ENCODE assay signal across 13 cellular contexts in the genomic region with DNA sequence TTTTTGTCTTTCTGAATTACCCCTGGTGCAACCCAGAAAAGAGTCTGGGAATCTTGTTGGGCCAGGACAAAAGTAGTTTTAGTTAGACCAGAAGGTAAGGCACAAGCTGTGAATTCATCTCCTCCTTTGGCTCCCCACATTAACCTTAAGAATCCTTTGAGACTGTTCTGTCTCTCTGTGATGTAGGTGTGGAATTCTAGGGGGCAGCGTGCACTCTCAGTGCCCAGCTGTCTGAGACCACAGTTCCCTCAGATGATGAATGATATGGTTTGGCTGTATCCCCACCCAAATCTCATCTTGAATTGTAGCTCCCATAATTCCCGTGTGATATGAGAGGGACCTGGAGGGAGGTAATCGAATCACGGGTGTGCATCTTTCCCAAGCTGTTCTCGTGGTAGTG. TPM values are rescaled to one million over a fixed set of nuclear protein-coding genes. Genes with fewer than 3 reads are reported as not detected.
A peak's percentile ranks its signal among the peaks of the same experiment; 100 is the strongest.
DNase-seq lines count a peak whose midpoint lies in the region; ATAC-seq, FAIRE-seq and TF ChIP-seq lines count a peak whose summit lies in the region.
"Had no signal": no experiment of that assay in that cellular context is flagged by ENCODE, and none has a peak within 500 bp of the region (broad histone marks: within the 10 kb centered on the region; RNA-seq: fewer than 3 reads in every experiment).

No MANE protein-coding gene starts in this region.

- intact Hi-C loops in PC-9 (cut with micrococcal nuclease; ENCODE audit: unreplicated experiment): loop anchor here (2.0 to 10.0 kb wide), 4 partner anchors 43 to 1990 kb away; a partner anchor contains a TSS
- intact Hi-C loops in left ventricle myocardium superior (cut with micrococcal nuclease): no loop called here

- H3K4me2 ChIP-seq in PC-9: peak overlapping the region; percentile 90

- no peak for ATAC-seq in GM21360 (IDR thresholded peaks at IDR 0.05; ENCODE audit: unreplicated experiment)
- ATAC-seq in left ventricle myocardium superior: no peak

- peaks cover 39% of the 10 kb centered on the region for H3K9me3 Mint-ChIP-seq in T-helper 2 cell treated with Interferon-gamma antibody and Interleukin-4, amounts not matched to agents 5 μg/mL and 100 μg/mL, for 36 hours

- peaks cover 36% of the 10 kb centered on the region for H3K36me3 ChIP-seq in PC-9 (ENCODE audit: low read depth)
- H3K36me3 ChIP-seq: cardiac muscle cell, sigmoid colon had no signal

- H3K27ac Mint-ChIP-seq in T-helper 2 cell treated with Interferon-gamma antibody and Interleukin-4, amounts not matched to agents 5 μg/mL and 100 μg/mL, for 36 hours: no peak overlapping the region

- H3F3A ChIP-seq in PC-9 (ENCODE audit: insufficient read depth, low read depth): no peaks in the 10 kb centered on the region

- no TSS peak for BruUV-seq in PC-9 (replicated peaks; lab: Mats Ljungman, UMichigan)

- no peak for TF ChIP-seq CTCF in PC-9 (conservative IDR thresholded peaks at IDR 0.05)
- TF ChIP-seq CTCF in epithelial cell of esophagus (IDR thresholded peaks at IDR 0.05; ENCODE audit: insufficient read depth, low read depth, low read length, missing control alignments): no peak
- no peak for TF ChIP-seq CTCF in retinal pigment epithelial cell (conservative IDR thresholded peaks at IDR 0.05; ENCODE audit: low read depth, low read length)

- no peaks in the 10 kb centered on the region for H3K27me3 Mint-ChIP-seq in T-helper 2 cell treated with Interferon-gamma antibody and Interleukin-4, amounts not matched to agents 5 μg/mL and 100 μg/mL, for 36 hours (ENCODE audit: low read depth)

- peak overlapping the region; percentile 97 for H3K4me3 Mint-ChIP-seq in T-helper 2 cell treated with Interferon-gamma antibody and Interleukin-4, amounts not matched to agents 5 μg/mL and 100 μg/mL, for 36 hours

- POLR2A ChIA-PET in PC-9 (lab: Charles Lee; ENCODE audit: unreplicated experiment): no interaction called here

- no peak overlapping the region for H2AFZ ChIP-seq in PC-9

- H3K4me1 Mint-ChIP-seq in T-helper 2 cell treated with Interferon-gamma antibody and Interleukin-4, amounts not matched to agents 5 μg/mL and 100 μg/mL, for 36 hours (ENCODE audit: low read depth): peaks cover 16% of the 10 kb centered on the region

- no peaks in the 10 kb centered on the region for H3K9me2 ChIP-seq in PC-9 (ENCODE audit: insufficient read depth)

- no peaks in the 10 kb centered on the region for H3K27me3 ChIP-seq in PC-9 (ENCODE audit: insufficient read depth, low read depth)
- H3K27me3 ChIP-seq: cardiac muscle cell, sigmoid colon had no signal

- peaks cover 40% of the 10 kb centered on the region for H3K9me3 ChIP-seq in PC-9 (ENCODE audit: insufficient read depth, low read depth)
- H3K9me3 ChIP-seq: sigmoid colon had no signal

- peaks cover 51% of the 10 kb centered on the region for H3K36me3 Mint-ChIP-seq in T-helper 2 cell treated with Interferon-gamma antibody and Interleukin-4, amounts not matched to agents 5 μg/mL and 100 μg/mL, for 36 hours (ENCODE audit: low read depth)

- H3K27ac ChIP-seq in PC-9: no peak overlapping the region
- H3K27ac ChIP-seq: WERI-Rb-1 had no signal

- H4K20me1 ChIP-seq in PC-9 (ENCODE audit: insufficient read depth): no peaks in the 10 kb centered on the region

- H3K4me1 ChIP-seq in PC-9 (replicated peaks; ENCODE audit: insufficient read depth): peaks cover 16% of the 10 kb centered on the region

- no peak for FAIRE-seq in urothelium cell line (lab: Jason Lieb, UNC)

- peaks cover 34% of the 10 kb centered on the region for H3K79me2 ChIP-seq in PC-9 (ENCODE audit: low read depth)

- no peak for DNase-seq in T-helper 2 cell treated with Interferon-gamma antibody and Interleukin-4, amounts not matched to agents 5 μg/mL and 100 μg/mL, for 36 hours (ENCODE audit: low spot score)
- DNase-seq in T-helper 2 cell (no peak), PC-9 (no peak), epithelial cell of esophagus (ENCODE audit: low read depth) (no peak), retinal pigment epithelial cell (ENCODE audit: low read depth) (no peak), urothelium cell line (ENCODE audit: low spot score) (no peak), left ventricle myocardium superior (no peak)
- DNase-seq: ACHN, NCI-H510A treated with DMSO at 0.1 percent for 48 hours, sigmoid colon, WERI-Rb-1 had no signal

- H3K4me3 ChIP-seq in PC-9 (peak overlapping the region; percentile 88), epithelial cell of esophagus (ENCODE audit: low read length) (peak overlapping the region; percentile 79), retinal pigment epithelial cell (ENCODE audit: low read length) (peak overlapping the region; percentile 82)

- CTCF ChIA-PET in PC-9 (lab: Charles Lee): no interaction called here

RNA-seq across cellular contexts. Expression of a gene that starts 43.9 kb away (rescaled TPM):
- total RNA-seq in PC-9 (2021): 12.6 and 13.1 TPM in 2 replicates
- 9.7 TPM for total RNA-seq in left ventricle myocardium superior

RNA-seq across cellular contexts. Expression of a gene that starts 44.8 kb away (rescaled TPM):
- total RNA-seq in PC-9 (2021) (2.8 and 3.0 TPM in 2 replicates), left ventricle myocardium superior (3.6 TPM)
